8 cellular contexts compared by ENCODE assay signal in the genomic region with DNA sequence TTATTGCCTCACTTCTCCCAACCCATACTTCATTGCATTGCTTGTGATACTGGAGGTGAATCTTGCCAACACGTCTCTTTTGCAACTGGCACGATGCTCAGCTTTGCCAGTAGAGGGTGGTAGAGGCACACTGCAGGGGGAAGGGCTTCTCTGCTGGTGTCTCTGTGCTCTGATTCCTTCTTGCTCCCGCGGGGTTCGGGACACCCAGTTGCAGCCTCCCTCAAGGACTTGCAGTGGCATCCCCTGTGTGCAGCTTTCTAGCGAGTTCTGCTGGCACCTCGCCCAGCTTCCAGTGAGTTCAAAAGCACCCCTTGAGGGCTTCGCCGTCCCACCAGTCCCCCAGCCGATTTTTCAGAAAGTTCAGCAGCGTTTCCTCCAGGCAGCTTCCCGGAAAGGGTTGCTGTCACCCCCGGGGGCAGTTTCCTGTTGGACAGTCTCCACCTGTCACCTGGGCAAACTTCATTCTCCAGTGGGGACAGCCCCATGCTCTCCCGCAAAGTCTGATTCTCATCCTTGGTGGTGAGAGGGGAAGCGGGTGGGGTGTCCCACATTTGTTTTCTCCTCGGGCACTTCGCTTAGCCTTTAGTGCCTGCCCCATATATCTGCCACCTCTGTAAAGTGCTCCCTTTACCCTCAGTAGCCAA. TPM values are rescaled to one million over a fixed set of nuclear protein-coding genes. Genes with fewer than 3 reads are reported as not detected.
A peak's percentile ranks its signal among the peaks of the same experiment; 100 is the strongest.
DNase-seq lines count a peak whose midpoint lies in the region; ATAC-seq, FAIRE-seq and TF ChIP-seq lines count a peak whose summit lies in the region.

No MANE protein-coding gene starts in this region.

- DNase-seq in DMS114 treated with DMSO at 0.1 percent for 48 hours (lab: John Stamatoyannopoulos, UW; ENCODE audit: unreplicated experiment) (peak; percentile 31), KG1 (lab: John Stamatoyannopoulos, UW) (peak; percentile 39), RPMI7951 (ENCODE audit: low read depth) (peak; percentile 44), foreskin melanocyte (peak; percentile 14), pancreas (peak; percentile 39 to 79 (median 71)), transverse colon (peak; percentile 79)
- peak; percentile 15 to 41 for DNase-seq in activated T-helper 1 cell treated with anti-CD3 and anti-CD28 coated beads, Interleukin-2, amount 50 U/mL, for 16 hours (ENCODE audit: low read depth in 1 of 2, low spot score in 1 of 2)

- H3K9me3 ChIP-seq in pancreas (no peaks in the 10 kb centered on the region), transverse colon (no peaks in the 10 kb centered on the region)

- no peak for TF ChIP-seq EP300 in transverse colon (IDR thresholded peaks at IDR 0.05; ENCODE audit: low read depth)

- ATAC-seq in GM21528 (IDR thresholded peaks at IDR 0.05; ENCODE audit: low FRiP score, unreplicated experiment) = peak; percentile 66
- ATAC-seq in pancreas = peak; percentile 91 to 98 (median 96)

- intact Hi-C loops in pancreas (cut with DNase I) = no loop called here
- intact Hi-C loops in transverse colon (cut with DNase I; ENCODE audit: low total_unique reads) = loop anchor here (10.0 kb wide), 1 partner anchor 412 kb away; no protein-coding TSS in a partner anchor

- H3K27ac ChIP-seq in pancreas = no peak overlapping the region
- H3K27ac ChIP-seq in transverse colon = no peak overlapping the region

- 15 to 18% methylated on average over 17 of the region's 17 CpGs for WGBS in pancreas, 2 donors
- WGBS in transverse colon (ENCODE audit: low coverage in 1 of 2), 2 donors = 11 to 12% methylated on average over 5 to 12 of the region's 17 CpGs

- no peaks in the 10 kb centered on the region for H3K4me1 ChIP-seq in pancreas
- peaks cover 0 to 4% (median 0%) of the 10 kb centered on the region in 4 donors for H3K4me1 ChIP-seq in transverse colon

- in situ Hi-C loops in transverse colon (cut with MboI; ENCODE audit: low pct_ligation_motif_present in 1 of 4, low pct_unique_long_range_greater_than_20kb in 1 of 4, low sequenced_read_pairs in 3 of 4) = loop anchor here (10.0 to 25.0 kb wide), 6 partner anchors 129 to 604 kb away; no protein-coding TSS in a partner anchor

- H3K27me3 ChIP-seq in pancreas (no peaks in the 10 kb centered on the region), transverse colon (peaks cover 25% of the 10 kb centered on the region)

- TF ChIP-seq CTCF in pancreas (IDR thresholded peaks at IDR 0.05) (peak; percentile 66 to 90 (median 88)), transverse colon (IDR thresholded peaks at IDR 0.05) (peak; percentile 84 to 95 (median 89))

- TF ChIP-seq POLR2A in transverse colon (IDR thresholded peaks at IDR 0.05) = no peak

- H3K36me3 ChIP-seq in pancreas (no peaks in the 10 kb centered on the region), transverse colon (no peaks in the 10 kb centered on the region)

- H3K4me3 ChIP-seq in pancreas (peak overlapping the region in 2 of 4 donors; percentile 12 to 42), transverse colon (peak overlapping the region; percentile 4 to 41 (median 12))

- no peak for FAIRE-seq in pancreas (lab: Jason Lieb, UNC)

RNA-seq across cellular contexts. Expression of a gene that starts 35.4 kb away (rescaled TPM):
- total RNA-seq in RPMI7951 (2014; rRNA removed; shearing (Covaris generic)) = not detected in 2 replicates
- total RNA-seq in pancreas (not detected), transverse colon (not detected)
- polyA plus RNA-seq in pancreas = not detected

RNA-seq across cellular contexts. Expression of a gene that starts 59.2 kb away (rescaled TPM):
- total RNA-seq in RPMI7951 (2014; rRNA removed; shearing (Covaris generic)) = not detected in 2 replicates
- total RNA-seq in pancreas = 1 to 10 TPM in 3 of 6 donors, under 1 TPM in 2, not detected in 1; 0.08 to 3.6 (median 1.2) TPM
- polyA plus RNA-seq in pancreas = under 1 TPM; 0.19 to 0.80 TPM
- 10 to 100 TPM in 1 of 4 donors, 1 to 10 TPM in 3; 1.9 to 47.0 (median 4.4) TPM for total RNA-seq in transverse colon

Comparison
In these comparisons a context has a peak if more than half of its experiments do, and no peak if none do; other contexts are left out.
1. DNase-seq: peak in every context shown above with its lines; median percentile 79 in transverse colon; 71 in pancreas; 44 in RPMI7951; 39 in KG1; 31 in DMS114 treated with DMSO at 0.1 percent for 48 hours; 28 in activated T-helper 1 cell treated with anti-CD3 and anti-CD28 coated beads, Interleukin-2, amount 50 U/mL, for 16 hours; 14 in foreskin melanocyte.